8 cellular contexts compared by ENCODE assay signal in the genomic region with DNA sequence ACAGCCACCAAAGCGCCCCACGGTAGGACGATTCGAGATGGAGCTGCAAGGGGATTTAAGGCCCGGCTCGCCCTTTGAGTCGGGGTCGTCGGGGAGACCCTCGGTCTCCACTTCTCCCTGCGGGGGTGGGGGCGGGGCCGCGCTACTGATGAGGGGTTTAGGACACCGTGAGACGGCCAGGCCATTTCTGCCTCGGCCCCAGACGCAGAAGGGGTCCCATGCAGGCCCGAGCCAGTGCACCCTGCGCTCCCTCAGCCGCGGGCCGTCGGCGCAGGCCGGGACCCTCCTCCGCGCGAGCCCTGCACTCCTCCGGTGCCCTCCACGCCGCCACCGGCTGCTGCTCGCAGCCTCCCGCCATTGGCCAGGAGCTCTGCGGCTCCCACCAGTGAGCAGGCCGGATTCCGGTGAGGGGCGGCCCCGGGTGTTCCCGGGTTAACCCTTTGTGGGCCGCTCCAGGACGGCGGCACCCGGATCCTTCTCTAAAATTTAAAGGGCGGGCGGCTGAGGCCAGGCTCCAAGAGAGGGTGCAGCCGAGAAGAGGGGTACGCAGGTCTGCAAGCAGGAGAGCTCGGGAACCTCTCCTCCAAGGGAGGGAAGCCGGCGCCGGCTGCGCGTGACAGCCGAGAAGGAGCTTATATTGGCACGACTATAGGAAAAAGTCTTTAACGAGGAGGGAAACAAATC. TPM values are rescaled to one million over a fixed set of nuclear protein-coding genes. Genes with fewer than 3 reads are reported as not detected.
DNase-seq lines count a peak whose midpoint lies in the region; ATAC-seq, FAIRE-seq and TF ChIP-seq lines count a peak whose summit lies in the region.

No MANE protein-coding gene starts in this region.

- 3 to 16% (median 13%) methylated on average over 27 to 58 of the region's 58 CpGs for WGBS in stomach, 5 donors

- no peaks in the 10 kb centered on the region for H3K36me3 ChIP-seq in neuron (ENCODE audit: insufficient read depth, low read length)
- peaks cover 6 to 18% (median 9%) of the 10 kb centered on the region in 4 donors for H3K36me3 ChIP-seq in stomach

- H3K9me3 ChIP-seq in neuron (ENCODE audit: low read length) (no peaks in the 10 kb centered on the region), stomach (no peaks in the 10 kb centered on the region)

- FAIRE-seq in GM12891 (lab: Jason Lieb, UNC) = no peak

- H3K27me3 ChIP-seq in neuron (ENCODE audit: insufficient read depth, low read length) = peaks cover 39% of the 10 kb centered on the region
- peaks cover 0 to 22% (median 0%) of the 10 kb centered on the region in 3 donors for H3K27me3 ChIP-seq in stomach

- H3K4me1 ChIP-seq in neuron (ENCODE audit: insufficient read depth, low read length) (peaks cover 5% of the 10 kb centered on the region), stomach (peaks cover 52 to 92% (median 67%) of the 10 kb centered on the region in 4 donors)

- no peak for TF ChIP-seq CTCF in stomach (IDR thresholded peaks at IDR 0.05)

- H2AFZ ChIP-seq in neuron (ENCODE audit: low read depth, low read length) = peak overlapping the region; percentile 85

- TF ChIP-seq POLR2A in GM12891 (IDR thresholded peaks at IDR 0.05; ENCODE audit: low read depth, low read length) (no peak), stomach (IDR thresholded peaks at IDR 0.05) (no peak)

- DNase-seq in GM12891 (ENCODE audit: insufficient read length, low spot score) (peak; percentile 92), RPMI7951 (ENCODE audit: low read depth) (peak; percentile 78), activated gamma-delta T cell (lab: John Stamatoyannopoulos, UW) (peak; percentile 50), foreskin melanocyte (peak; percentile 47), stomach (peak; percentile 61)

- peak overlapping the region; percentile 25 to 74 (median 62) for H3K27ac ChIP-seq in stomach

- ATAC-seq in HG03280 (IDR thresholded peaks at IDR 0.05; ENCODE audit: unreplicated experiment) (peak; percentile 48), HG02970 (IDR thresholded peaks at IDR 0.05; ENCODE audit: low FRiP score, unreplicated experiment) (no peak)

- intact Hi-C loops in stomach (cut with DNase I; ENCODE audit: low total_unique reads) = loop anchor here (5.0 kb wide), 1 partner anchor 43 kb away; no protein-coding TSS in a partner anchor

- H3K4me3 ChIP-seq in neuron (ENCODE audit: low read length) = peak overlapping the region; percentile 34
- peak overlapping the region; percentile 45 to 62 (median 54) for H3K4me3 ChIP-seq in stomach

- TF ChIP-seq EP300 in stomach (IDR thresholded peaks at IDR 0.05) = no peak

TF ChIP-seq in GM12891, 5 proteins besides CTCF, POLR2A, EP300 and RAD21:
- no peak for TF ChIP-seq TAF1 (IDR thresholded peaks at IDR 0.05; ENCODE audit: low read depth, low read length)
- TF ChIP-seq PAX5 (IDR thresholded peaks at IDR 0.05; ENCODE audit: insufficient read depth, low read length, severe bottlenecking) = no peak
- no peak for TF ChIP-seq SPI1 (IDR thresholded peaks at IDR 0.05; ENCODE audit: low read depth, low read length)
- TF ChIP-seq POU2F2 (IDR thresholded peaks at IDR 0.05; ENCODE audit: low read depth, low read length) = no peak
- no peak for TF ChIP-seq POLR2AphosphoS5 (IDR thresholded peaks at IDR 0.05; ENCODE audit: low read depth, low read length)
TF ChIP-seq in GM12891: peak in this region for 0.

RNA-seq across cellular contexts. Expression of a gene that starts 18.0 kb away (rescaled TPM):
- polyA plus RNA-seq in GM12891 (2012; ENCODE audit: low read depth, missing spikeins) = 2.6 TPM
- total RNA-seq in RPMI7951 (2014; rRNA removed; shearing (Covaris generic)) = 11.1 and 11.3 TPM in 2 replicates
- 100 to 1,000 TPM in 1 of 5 donors, 10 to 100 TPM in 4; 21.0 to 125 (median 54.2) TPM for total RNA-seq in stomach
- 10 to 100 TPM; 39.4 to 59.3 (median 40.8) TPM for polyA plus RNA-seq in stomach

RNA-seq across cellular contexts. Expression of a gene that starts 51.8 kb away (rescaled TPM):
- polyA plus RNA-seq in GM12891 (2012; ENCODE audit: low read depth, missing spikeins) = 39.6 TPM
- total RNA-seq in RPMI7951 (2014; rRNA removed; shearing (Covaris generic)) = 21.3 and 22.0 TPM in 2 replicates
- 100 to 1,000 TPM in 3 of 5 donors, 10 to 100 TPM in 2; 24.0 to 405 (median 102) TPM for total RNA-seq in stomach
- polyA plus RNA-seq in stomach = 10 to 100 TPM; 26.9 to 47.5 (median 35.0) TPM
